8 cellular contexts compared by ENCODE assay signal in the genomic region with DNA sequence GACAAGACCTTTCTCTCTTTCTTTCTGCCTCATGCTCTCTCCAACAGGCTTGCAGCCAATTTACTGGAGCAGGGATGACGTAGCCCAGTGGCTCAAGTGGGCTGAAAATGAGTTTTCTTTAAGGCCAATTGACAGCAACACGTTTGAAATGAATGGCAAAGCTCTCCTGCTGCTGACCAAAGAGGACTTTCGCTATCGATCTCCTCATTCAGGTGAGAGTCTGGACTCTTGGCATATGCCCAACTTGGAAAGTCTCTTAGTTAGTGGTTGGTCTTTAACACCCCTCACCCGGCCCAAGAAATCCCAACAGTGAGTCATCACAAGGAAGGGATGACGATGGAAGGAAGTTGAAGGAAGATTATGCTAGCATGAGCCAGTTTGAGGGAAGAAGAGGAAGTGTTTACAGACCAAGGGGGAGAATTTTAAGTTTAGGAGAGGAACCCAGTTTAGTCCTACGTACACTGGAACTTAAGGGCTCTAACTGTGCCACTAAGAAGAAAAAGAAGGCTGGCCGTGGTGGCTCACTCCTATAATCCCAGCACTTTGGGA.
DNase-seq lines count a peak whose midpoint lies in the region; ATAC-seq, FAIRE-seq and TF ChIP-seq lines count a peak whose summit lies in the region.

No MANE protein-coding gene starts in this region.

- H3K36me3 ChIP-seq in duodenal mucosa (ENCODE audit: control insufficient read depth in 1 of 2, insufficient read depth in 2 of 2, low read length in 2 of 2), result peaks cover 8 to 21% of the 10 kb centered on the region in 2 donors
- H3K36me3 ChIP-seq in pancreas, result no peaks in the 10 kb centered on the region

- H3K27ac ChIP-seq in duodenal mucosa (ENCODE audit: low read depth, low read length) (peak overlapping the region; percentile 54), pancreas (peak overlapping the region in 3 of 4 donors; percentile 6 to 80 (median 69))

- FAIRE-seq in pancreas (lab: Jason Lieb, UNC), result no peak

- no peak for TF ChIP-seq CTCF in pancreas (IDR thresholded peaks at IDR 0.05)

- ATAC-seq in pancreas (peak; percentile 50 to 75 (median 56)), HG03135 (IDR thresholded peaks at IDR 0.05; ENCODE audit: unreplicated experiment) (no peak)

- H3K9me3 ChIP-seq in duodenal mucosa (ENCODE audit: control insufficient read depth in 1 of 2, low read length in 2 of 2), result no peaks in the 10 kb centered on the region
- no peaks in the 10 kb centered on the region for H3K9me3 ChIP-seq in pancreas

- H3K4me3 ChIP-seq in duodenal mucosa (ENCODE audit: low read depth in 1 of 2, low read length in 2 of 2) (peak overlapping the region in 1 of 2 donors; percentile 6), pancreas (no peak overlapping the region)

- 47 to 54% methylated on average over 8 of the region's 8 CpGs for WGBS in pancreas, 2 donors

- intact Hi-C loops in pancreas (cut with DNase I), result no loop called here

- peak overlapping the region; percentile 9 to 11 for H3K9ac ChIP-seq in duodenal mucosa (ENCODE audit: low read depth in 1 of 2, low read length in 2 of 2)

- H3K4me1 ChIP-seq in duodenal mucosa (ENCODE audit: control insufficient read depth in 1 of 2, insufficient read depth in 2 of 2, low read length in 2 of 2), result peaks cover 40 to 58% of the 10 kb centered on the region in 2 donors
- H3K4me1 ChIP-seq in pancreas, result peaks cover 3 to 39% (median 25%) of the 10 kb centered on the region in 3 donors

- DNase-seq in GDM1 (lab: John Stamatoyannopoulos, UW), result peak; percentile 28
- peak; percentile 94 for DNase-seq in NCI-H345 treated with DMSO at 0.1 percent for 48 hours (lab: John Stamatoyannopoulos, UW; ENCODE audit: unreplicated experiment)
- DNase-seq in pancreas, result peak in 3 of 6 donors; percentile 43 to 54 (median 47)
- no peak for DNase-seq in OCI-M2 (lab: John Stamatoyannopoulos, UW; ENCODE audit: unreplicated experiment)
- no peak for DNase-seq in cerebellum (ENCODE audit: low spot score)
- DNase-seq in AG08395 (ENCODE audit: low spot score), result no peak

- H3K27me3 ChIP-seq in duodenal mucosa (ENCODE audit: control insufficient read depth in 1 of 2, insufficient read depth in 2 of 2, low read length in 2 of 2), result no peaks in the 10 kb centered on the region
- no peaks in the 10 kb centered on the region for H3K27me3 ChIP-seq in pancreas

Comparison
In these comparisons a context has a peak if more than half of its experiments do, and no peak if none do; other contexts are left out.
1. DNase-seq: peak in GDM1 (single experiment) and NCI-H345 treated with DMSO at 0.1 percent for 48 hours (single experiment); none in OCI-M2 (single experiment), cerebellum (single experiment) and AG08395 (single experiment).